ENCODE assay signal across 15 cellular contexts in genomic region chr13:75907044-75907443, GRCh38.
"Had no signal": no experiment of that assay in that cellular context is flagged by ENCODE, and none has a peak within 500 bp of the region (broad histone marks: within the 10 kb centered on the region; RNA-seq: fewer than 3 reads in every experiment).

No MANE protein-coding gene starts in this region.

- H3K4me2 ChIP-seq: smooth muscle cell had no signal

- H3K27me3 ChIP-seq: right lobe of liver had no signal

- H3K4me1 Mint-ChIP-seq: activated CD4-positive, alpha-beta T cell treated with anti-CD3 and anti-CD28 coated beads, Interleukin-2, amount 10 ng/mL, durations not matched to agents 7 days and 5 days had no signal

- H3K9me3 Mint-ChIP-seq: activated CD4-positive, alpha-beta T cell treated with anti-CD3 and anti-CD28 coated beads, Interleukin-2, amount 10 ng/mL, durations not matched to agents 7 days and 5 days; activated T-cell treated with anti-CD3 and anti-CD28 coated beads, Interleukin-2, amount 50 U/mL, for 72 hours; stimulated activated naive CD8-positive, alpha-beta T cell treated with anti-CD3 and anti-CD28 coated beads, Interleukin-15, Interleukin-2, amounts not matched to agents 100 ng/mL and 50 ng/mL, for 24 hours had no signal

- H3K27ac Mint-ChIP-seq: activated CD4-positive, alpha-beta T cell treated with anti-CD3 and anti-CD28 coated beads, Interleukin-2, amount 10 ng/mL, durations not matched to agents 7 days and 5 days; activated naive CD8-positive, alpha-beta T cell; activated T-cell treated with anti-CD3 and anti-CD28 coated beads, Interleukin-2, amount 50 U/mL, for 72 hours; stimulated activated naive CD8-positive, alpha-beta T cell treated with anti-CD3 and anti-CD28 coated beads, Interleukin-15, Interleukin-2, amounts not matched to agents 100 ng/mL and 50 ng/mL, for 24 hours had no signal

- H3K9me3 ChIP-seq: right lobe of liver had no signal

- H3K27ac ChIP-seq: coronary artery, right lobe of liver had no signal

- DNase-seq: activated CD4-positive, alpha-beta T cell treated with anti-CD3 and anti-CD28 coated beads, Interleukin-2, amount 10 ng/mL, durations not matched to agents 7 days and 5 days; activated CD8-positive, alpha-beta memory T cell treated with anti-CD3 and anti-CD28 coated beads, Interleukin-2, amount 50 U/mL, for 48 hours; activated gamma-delta T cell; activated T-cell treated with anti-CD3 and anti-CD28 coated beads, Interleukin-2, amount 50 U/mL, for 72 hours; amniotic stem cell; central memory CD4-positive, alpha-beta T cell; glutamatergic neuron; kidney glomerular epithelial cell; right lobe of liver; stimulated activated CD4-positive, alpha-beta T cell treated with anti-CD3 and anti-CD28 coated beads, Interleukin-4, amount 100 ng/mL, for 4 hours; stimulated activated CD8-positive, alpha-beta memory T cell treated with anti-CD3 and anti-CD28 coated beads, Interleukin-4, amount 100 ng/mL, for 48 hours had no signal

- H3K4me1 ChIP-seq: right lobe of liver had no signal

- H3K36me3 ChIP-seq: right lobe of liver had no signal

- H3K4me3 Mint-ChIP-seq: activated CD4-positive, alpha-beta T cell treated with anti-CD3 and anti-CD28 coated beads, Interleukin-2, amount 10 ng/mL, durations not matched to agents 7 days and 5 days; activated naive CD8-positive, alpha-beta T cell; activated T-cell treated with anti-CD3 and anti-CD28 coated beads, Interleukin-2, amount 50 U/mL, for 72 hours; stimulated activated naive CD8-positive, alpha-beta T cell treated with anti-CD3 and anti-CD28 coated beads, Interleukin-15, Interleukin-2, amounts not matched to agents 100 ng/mL and 50 ng/mL, for 24 hours had no signal

- H3K36me3 Mint-ChIP-seq: activated naive CD8-positive, alpha-beta T cell had no signal

- H3K4me3 ChIP-seq: coronary artery, right lobe of liver, smooth muscle cell had no signal

- ATAC-seq: activated T-cell treated with anti-CD3 and anti-CD28 coated beads, Interleukin-2, amount 50 U/mL, for 72 hours; right lobe of liver had no signal
